2 cellular contexts compared by ENCODE assay signal in genomic region chr18:8423051-8423558, GRCh38.
TF ChIP-seq lines count a peak whose summit lies in the region.

No MANE protein-coding gene starts in this region.

TF ChIP-seq in HCT116, 20 proteins besides CTCF, POLR2A, EP300 and RAD21 (continued from another document):
- no peak for TF ChIP-seq CBX3 (IDR thresholded peaks at IDR 0.05; ENCODE audit: low read depth)
- 0 out of 2 replicates have a peak, but pooled peaks have one; percentile 14 for TF ChIP-seq ZFX (IDR thresholded peaks at IDR 0.05)
- peak; percentile 40; the same call in 1 of the 2 replicates for TF ChIP-seq JUND (IDR thresholded peaks at IDR 0.05)
- peak; percentile 33; the same call in 1 of the 2 replicates for TF ChIP-seq FOSL1 (IDR thresholded peaks at IDR 0.05; ENCODE audit: low read depth)
- TF ChIP-seq ELF1 (IDR thresholded peaks at IDR 0.05; ENCODE audit: borderline replicate concordance, low read depth): no peak
- peak; percentile 79 for TF ChIP-seq TCF7L2 (IDR thresholded peaks at IDR 0.05; ENCODE audit: borderline replicate concordance, extremely low read depth, insufficient read depth, insufficient read length)
TF ChIP-seq in HCT116: peak in this region for 4.

TF ChIP-seq in K562, 482 proteins besides CTCF, POLR2A, EP300 and RAD21 (continued from another document):
- TF ChIP-seq TFAP4 (CRISPR knock-in tag; IDR thresholded peaks at IDR 0.05; ENCODE audit: borderline replicate concordance): no peak
- no peak for TF ChIP-seq PHF8 (IDR thresholded peaks at IDR 0.05; ENCODE audit: borderline replicate concordance, low read length)
- TF ChIP-seq ZNF212 (CRISPR knock-in tag; IDR thresholded peaks at IDR 0.05): no peak
- peak; percentile 23; the same call in 1 of the 2 replicates for TF ChIP-seq FOSL1 (tag; conservative IDR thresholded peaks at IDR 0.05)
- no peak for TF ChIP-seq ATF7 (IDR thresholded peaks at IDR 0.05)
- TF ChIP-seq, protein P1, sequence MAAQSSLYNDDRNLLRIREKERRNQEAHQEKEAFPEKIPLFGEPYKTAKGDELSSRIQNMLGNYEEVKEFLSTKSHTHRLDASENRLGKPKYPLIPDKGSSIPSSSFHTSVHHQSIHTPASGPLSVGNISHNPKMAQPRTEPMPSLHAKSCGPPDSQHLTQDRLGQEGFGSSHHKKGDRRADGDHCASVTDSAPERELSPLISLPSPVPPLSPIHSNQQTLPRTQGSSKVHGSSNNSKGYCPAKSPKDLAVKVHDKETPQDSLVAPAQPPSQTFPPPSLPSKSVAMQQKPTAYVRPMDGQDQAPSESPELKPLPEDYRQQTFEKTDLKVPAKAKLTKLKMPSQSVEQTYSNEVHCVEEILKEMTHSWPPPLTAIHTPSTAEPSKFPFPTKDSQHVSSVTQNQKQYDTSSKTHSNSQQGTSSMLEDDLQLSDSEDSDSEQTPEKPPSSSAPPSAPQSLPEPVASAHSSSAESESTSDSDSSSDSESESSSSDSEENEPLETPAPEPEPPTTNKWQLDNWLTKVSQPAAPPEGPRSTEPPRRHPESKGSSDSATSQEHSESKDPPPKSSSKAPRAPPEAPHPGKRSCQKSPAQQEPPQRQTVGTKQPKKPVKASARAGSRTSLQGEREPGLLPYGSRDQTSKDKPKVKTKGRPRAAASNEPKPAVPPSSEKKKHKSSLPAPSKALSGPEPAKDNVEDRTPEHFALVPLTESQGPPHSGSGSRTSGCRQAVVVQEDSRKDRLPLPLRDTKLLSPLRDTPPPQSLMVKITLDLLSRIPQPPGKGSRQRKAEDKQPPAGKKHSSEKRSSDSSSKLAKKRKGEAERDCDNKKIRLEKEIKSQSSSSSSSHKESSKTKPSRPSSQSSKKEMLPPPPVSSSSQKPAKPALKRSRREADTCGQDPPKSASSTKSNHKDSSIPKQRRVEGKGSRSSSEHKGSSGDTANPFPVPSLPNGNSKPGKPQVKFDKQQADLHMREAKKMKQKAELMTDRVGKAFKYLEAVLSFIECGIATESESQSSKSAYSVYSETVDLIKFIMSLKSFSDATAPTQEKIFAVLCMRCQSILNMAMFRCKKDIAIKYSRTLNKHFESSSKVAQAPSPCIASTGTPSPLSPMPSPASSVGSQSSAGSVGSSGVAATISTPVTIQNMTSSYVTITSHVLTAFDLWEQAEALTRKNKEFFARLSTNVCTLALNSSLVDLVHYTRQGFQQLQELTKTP (IDR thresholded peaks at IDR 0.05; ENCODE audit: low read depth in 1 of 2, partially characterized antibody in 2 of 2): no peak
- no peak for TF ChIP-seq CBFB (CRISPR knock-in tag; IDR thresholded peaks at IDR 0.05)
- TF ChIP-seq SAFB (IDR thresholded peaks at IDR 0.05; ENCODE audit: borderline replicate concordance, low read depth, low read length): no peak
- TF ChIP-seq ZFP36 (IDR thresholded peaks at IDR 0.05; ENCODE audit: low read depth, low read length, partially characterized antibody): no peak
- TF ChIP-seq TRIM24 (IDR thresholded peaks at IDR 0.05): no peak
- peak; percentile 35; the same call in 1 of the 2 replicates for TF ChIP-seq ATF3 (IDR thresholded peaks at IDR 0.05)
- no peak for TF ChIP-seq ATF3 (CRISPR knock-in tag; conservative IDR thresholded peaks at IDR 0.05)
- TF ChIP-seq NR2C2 (CRISPR knock-in tag; IDR thresholded peaks at IDR 0.05): no peak
- TF ChIP-seq NR2C2 (tag; IDR thresholded peaks at IDR 0.05): no peak
